ENCODE assay signal across 24 cellular contexts in the genomic region with DNA sequence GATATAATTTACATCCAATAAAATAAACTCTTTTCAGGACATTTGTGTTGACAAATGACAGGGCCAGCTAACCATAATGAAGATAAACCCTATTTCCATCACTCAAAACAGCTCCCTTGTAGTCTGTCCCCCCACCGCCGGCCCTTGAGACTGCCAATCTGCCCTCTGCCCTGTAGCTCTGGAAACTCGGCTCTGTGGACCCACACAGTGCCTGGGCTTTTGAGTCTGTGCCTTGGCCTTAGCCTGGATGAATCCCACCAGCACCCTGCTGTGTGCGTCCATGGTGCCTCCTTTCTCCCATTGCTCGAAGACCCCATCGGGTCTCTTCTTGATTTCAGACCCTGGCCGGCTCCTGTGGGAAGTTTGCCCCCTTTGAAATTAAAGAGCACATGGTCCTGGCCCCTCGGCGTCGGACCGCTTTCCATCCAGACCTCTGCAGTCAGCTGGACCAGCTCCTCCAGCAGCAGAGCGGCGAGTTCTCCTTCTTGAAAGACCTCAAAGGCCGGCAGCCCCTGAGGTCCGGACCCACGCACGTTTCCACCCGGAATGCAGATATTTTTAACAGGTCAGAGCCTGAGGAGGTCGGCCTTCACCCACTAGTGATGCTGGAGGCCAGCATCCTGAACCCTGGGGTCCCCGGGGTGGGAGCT.
"Had no signal": no experiment of that assay in that cellular context is flagged by ENCODE, and none has a peak within 500 bp of the region (broad histone marks: within the 10 kb centered on the region; RNA-seq: fewer than 3 reads in every experiment).

No MANE protein-coding gene starts in this region.

- ATAC-seq: activated CD4-positive, alpha-beta T cell treated with anti-CD3 and anti-CD28 coated beads for 36 hours; activated CD8-positive, alpha-beta memory T cell treated with anti-CD3 and anti-CD28 coated beads, Interleukin-2, amount 10 ng/mL, durations not matched to agents 7 days and 5 days; activated CD8-positive, alpha-beta T cell treated with anti-CD3 and anti-CD28 coated beads, Interleukin-2, amount 10 ng/mL, durations not matched to agents 7 days and 5 days; activated naive CD4-positive, alpha-beta T cell treated with anti-CD3 and anti-CD28 coated beads, Interleukin-2, amount 50 U/mL, for 72 hours; activated T-cell treated with anti-CD3 and anti-CD28 coated beads, Interleukin-2, amount 50 U/mL, for 72 hours; gastroesophageal sphincter; left cardiac atrium; left ventricle myocardium superior had no signal

- H3K4me1 Mint-ChIP-seq: activated CD4-positive, alpha-beta T cell treated with anti-CD3 and anti-CD28 coated beads for 36 hours had no signal

- H3K4me3 ChIP-seq: breast epithelium, dorsolateral prefrontal cortex, gastroesophageal sphincter, hepatocyte, right atrium auricular region, tibial nerve had no signal

- H3K79me2 ChIP-seq: hepatocyte, parathyroid adenoma had no signal

- H3K4me1 ChIP-seq: breast epithelium, gastroesophageal sphincter, parathyroid adenoma, right atrium auricular region, tibial nerve had no signal

- H3K27me3 Mint-ChIP-seq: activated CD4-positive, alpha-beta T cell treated with anti-CD3 and anti-CD28 coated beads for 36 hours; activated CD8-positive, alpha-beta memory T cell treated with anti-CD3 and anti-CD28 coated beads, Interleukin-2, amount 10 ng/mL, durations not matched to agents 7 days and 5 days had no signal

- H3K27me3 ChIP-seq: breast epithelium, dorsolateral prefrontal cortex, gastroesophageal sphincter, hepatocyte, right atrium auricular region, tibial nerve had no signal

- DNase-seq: activated CD4-positive, alpha-beta T cell treated with anti-CD3 and anti-CD28 coated beads for 36 hours; activated CD4-positive, CD25-positive, alpha-beta regulatory T cell; activated CD8-positive, alpha-beta memory T cell treated with anti-CD3 and anti-CD28 coated beads, Interleukin-2, amount 10 ng/mL, durations not matched to agents 7 days and 5 days; activated CD8-positive, alpha-beta T cell treated with anti-CD3 and anti-CD28 coated beads, Interleukin-2, amount 10 ng/mL, durations not matched to agents 7 days and 5 days; activated naive CD4-positive, alpha-beta T cell; activated T-cell treated with anti-CD3 and anti-CD28 coated beads, Interleukin-2, amount 50 U/mL, for 72 hours; effector memory CD4-positive, alpha-beta T cell; erythroblast; islet precursor cell; left cardiac atrium; left ventricle myocardium superior; nucleus accumbens; stimulated activated CD4-positive, alpha-beta T cell treated with anti-CD3 and anti-CD28 coated beads, Interleukin-15, amount 100 ng/mL, for 24 hours; stimulated activated CD4-positive, alpha-beta T cell treated with anti-CD3 and anti-CD28 coated beads, Interleukin-2, amount 100 ng/mL, for 24 hours; stimulated activated naive CD4-positive, alpha-beta T cell treated with Interleukin-2 at 50 U/mL for 16 hours had no signal

- H3K9me3 ChIP-seq: breast epithelium, gastroesophageal sphincter, right atrium auricular region, tibial nerve had no signal

- H3K9me3 Mint-ChIP-seq: activated naive CD4-positive, alpha-beta T cell treated with anti-CD3 and anti-CD28 coated beads, Interleukin-2, amount 50 U/mL, for 72 hours; activated T-cell treated with anti-CD3 and anti-CD28 coated beads, Interleukin-2, amount 50 U/mL, for 72 hours; nephron had no signal

- H3K27ac Mint-ChIP-seq: activated CD4-positive, alpha-beta T cell treated with anti-CD3 and anti-CD28 coated beads for 36 hours; activated CD8-positive, alpha-beta memory T cell treated with anti-CD3 and anti-CD28 coated beads, Interleukin-2, amount 10 ng/mL, durations not matched to agents 7 days and 5 days; activated CD8-positive, alpha-beta T cell treated with anti-CD3 and anti-CD28 coated beads, Interleukin-2, amount 10 ng/mL, durations not matched to agents 7 days and 5 days; activated T-cell treated with anti-CD3 and anti-CD28 coated beads, Interleukin-2, amount 50 U/mL, for 72 hours had no signal

- H3K36me3 ChIP-seq: breast epithelium, right atrium auricular region had no signal

- H3K27ac ChIP-seq: breast epithelium, dorsolateral prefrontal cortex, gastroesophageal sphincter, hepatocyte, parathyroid adenoma, right atrium auricular region, tibial nerve had no signal

- H3K4me3 Mint-ChIP-seq: activated CD4-positive, alpha-beta T cell treated with anti-CD3 and anti-CD28 coated beads for 36 hours; activated CD8-positive, alpha-beta memory T cell treated with anti-CD3 and anti-CD28 coated beads, Interleukin-2, amount 10 ng/mL, durations not matched to agents 7 days and 5 days; activated CD8-positive, alpha-beta T cell treated with anti-CD3 and anti-CD28 coated beads, Interleukin-2, amount 10 ng/mL, durations not matched to agents 7 days and 5 days; activated T-cell treated with anti-CD3 and anti-CD28 coated beads, Interleukin-2, amount 50 U/mL, for 72 hours; nephron had no signal

- H3K4me2 ChIP-seq: hepatocyte had no signal

- H2AFZ ChIP-seq: hepatocyte, parathyroid adenoma had no signal

- H3K9ac ChIP-seq: parathyroid adenoma had no signal
